16 cellular contexts compared by ENCODE assay signal in the genomic region with DNA sequence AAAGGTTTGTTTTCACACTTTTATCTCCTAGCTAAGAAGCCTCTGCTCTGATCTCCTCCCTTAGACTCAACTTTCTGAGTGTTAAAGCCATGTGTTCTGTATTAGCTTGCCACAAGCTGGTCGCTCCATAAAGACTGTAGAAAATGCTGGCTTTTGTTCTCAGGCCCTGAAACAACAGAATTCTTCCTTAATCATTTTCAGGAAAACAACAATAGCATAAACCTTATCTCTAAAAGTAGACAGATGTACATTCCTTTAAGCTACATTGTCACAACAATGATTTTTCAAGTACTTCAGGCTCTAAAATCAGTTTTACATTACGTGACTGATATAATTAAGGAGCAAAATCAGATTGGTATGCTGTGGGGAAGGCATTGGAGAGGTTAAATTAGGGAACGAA. TPM values are rescaled to one million over a fixed set of nuclear protein-coding genes. Genes with fewer than 3 reads are reported as not detected.
DNase-seq lines count a peak whose midpoint lies in the region; ATAC-seq and TF ChIP-seq lines count a peak whose summit lies in the region.
"Had no signal": no experiment of that assay in that cellular context is flagged by ENCODE, and none has a peak within 500 bp of the region (broad histone marks: within the 10 kb centered on the region; RNA-seq: fewer than 3 reads in every experiment).

No MANE protein-coding gene starts in this region.

- H3K4me2 ChIP-seq in neural cell (ENCODE audit: low read length), result no peak overlapping the region

- peaks cover 98% of the 10 kb centered on the region for H3K79me2 ChIP-seq in neural cell (replicated peaks; ENCODE audit: insufficient read depth, low read length)

- TF ChIP-seq EP300 in neural cell (conservative IDR thresholded peaks at IDR 0.05; ENCODE audit: poor library complexity, severe bottlenecking), result no peak

- H2AFZ ChIP-seq in neural cell (ENCODE audit: low read depth, low read length), result no peak overlapping the region
- H2AFZ ChIP-seq: GM23248 had no signal

- intact Hi-C loops in heart right ventricle (cut with DNase I), result no loop called here

- H3K36me3 ChIP-seq in adipocyte (ENCODE audit: control insufficient read depth, insufficient read depth, low read length, severe bottlenecking) (peaks cover 29% of the 10 kb centered on the region), neural cell (ENCODE audit: insufficient read depth, low read length) (peaks cover 47% of the 10 kb centered on the region), heart right ventricle (peaks cover 0 to 67% (median 0%) of the 10 kb centered on the region in 9 donors), BE2C (no peaks in the 10 kb centered on the region)

- H3K27ac ChIP-seq in neural cell (ENCODE audit: low read length) (no peak overlapping the region), heart right ventricle (no peak overlapping the region)
- H3K27ac ChIP-seq: C4-2B, GM23248 had no signal

- H3K4me3 ChIP-seq in AG10803 (ENCODE audit: low read length) (no peak overlapping the region), adipocyte (ENCODE audit: low read length) (no peak overlapping the region), fibroblast of pulmonary artery (replicated peaks; ENCODE audit: low read depth, low read length) (no peak overlapping the region), neural cell (ENCODE audit: low read length) (peak overlapping the region; percentile 20), heart right ventricle (no peak overlapping the region), BE2C (ENCODE audit: low read depth, low read length) (no peak overlapping the region)
- H3K4me3 ChIP-seq: GM23248 had no signal

- H3K4me1 ChIP-seq in adipocyte (ENCODE audit: control insufficient read depth, insufficient read depth, low read length) (peaks cover 52% of the 10 kb centered on the region), heart right ventricle (peaks cover 0 to 19% (median 10%) of the 10 kb centered on the region in 9 donors), BE2C (peaks cover 4% of the 10 kb centered on the region; the same call in 1 of the 2 replicates)

- peaks cover 87% of the 10 kb centered on the region for H4K20me1 ChIP-seq in neural cell (ENCODE audit: insufficient read depth)

- 68 to 72% methylated on average over 3 of the region's 3 CpGs for WGBS in heart right ventricle, 2 donors

- no peaks in the 10 kb centered on the region for H3K9me2 ChIP-seq in neural cell (ENCODE audit: insufficient read depth, low read length)

- H3K27me3 ChIP-seq in adipocyte (replicated peaks; ENCODE audit: control insufficient read depth, insufficient read depth, low read length), result no peaks in the 10 kb centered on the region
- H3K27me3 ChIP-seq in neural cell (ENCODE audit: insufficient read depth, low read depth, low read length), result no peaks in the 10 kb centered on the region
- no peaks in the 10 kb centered on the region for H3K27me3 ChIP-seq in heart right ventricle
- H3K27me3 ChIP-seq in BE2C, result no peaks in the 10 kb centered on the region

- H3F3A ChIP-seq in neural cell (ENCODE audit: insufficient read depth, low read length, poor library complexity, severe bottlenecking), result peaks cover 7% of the 10 kb centered on the region

- H3K9ac ChIP-seq in adipocyte (ENCODE audit: low read length) (peak overlapping the region; percentile 6), neural cell (ENCODE audit: low read length) (no peak overlapping the region)
- H3K9ac ChIP-seq: GM23248 had no signal

- no peak for TF ChIP-seq CTCF in AG10803 (conservative IDR thresholded peaks at IDR 0.05; ENCODE audit: low read length)
- no peak for TF ChIP-seq CTCF in fibroblast of pulmonary artery (IDR thresholded peaks at IDR 0.05; ENCODE audit: low read length, missing control alignments)
- TF ChIP-seq CTCF in neural cell (IDR thresholded peaks at IDR 0.05; ENCODE audit: poor library complexity, severe bottlenecking), result no peak
- TF ChIP-seq CTCF in heart right ventricle (IDR thresholded peaks at IDR 0.05), result no peak
- TF ChIP-seq CTCF in BE2C (IDR thresholded peaks at IDR 0.05; ENCODE audit: low read depth, low read length), result no peak

- no peak for TF ChIP-seq RAD21 in neural cell (conservative IDR thresholded peaks at IDR 0.05)

- DNase-seq in AG10803 (ENCODE audit: low read depth) (peak; percentile 53), adipocyte (ENCODE audit: low read depth) (peak; percentile 55), fibroblast of pulmonary artery (ENCODE audit: low read depth) (peak; percentile 31), heart right ventricle (no peak), globus pallidus (ENCODE audit: low spot score) (no peak), BE2C (no peak)
- DNase-seq: COR-L47; GM23248; NCI-H1436; NCI-H2081; NCI-H2227 treated with DMSO at 0.1 percent for 48 hours; NCI-H526; NK-92 treated with Interleukin-12 subunit alpha and Interleukin-12 subunit beta, amount 100 ng/mL, for 24 hours had no signal

- ATAC-seq in HG03280 (IDR thresholded peaks at IDR 0.05; ENCODE audit: unreplicated experiment), result no peak
- no peak for ATAC-seq in heart right ventricle

- no peaks in the 10 kb centered on the region for H3K9me3 ChIP-seq in adipocyte (ENCODE audit: control insufficient read depth, low read length)
- H3K9me3 ChIP-seq in neural cell (ENCODE audit: low read length), result no peaks in the 10 kb centered on the region
- H3K9me3 ChIP-seq in heart right ventricle, result no peaks in the 10 kb centered on the region
- no peaks in the 10 kb centered on the region for H3K9me3 ChIP-seq in BE2C

TF ChIP-seq in neural cell, 6 proteins besides CTCF, POLR2A, EP300 and RAD21:
- TF ChIP-seq EZH2 (IDR thresholded peaks at IDR 0.05; ENCODE audit: borderline replicate concordance, insufficient read depth, low read length, poor library complexity, severe bottlenecking) (no peak), POLR2AphosphoS5 (IDR thresholded peaks at IDR 0.05) (no peak)
TF ChIP-seq in neural cell: peak in this region for 0.

RNA-seq across cellular contexts. Expression of a gene that starts 41.9 kb away (rescaled TPM):
- polyA plus RNA-seq in neural cell (1,185 and 1,274 TPM in 2 replicates), heart right ventricle (10 to 100 TPM; 14.9 to 28.3 TPM)
- 3,969 and 5,103 TPM in 2 replicates for polyA minus RNA-seq in neural cell
- total RNA-seq in heart right ventricle, result 10 to 100 TPM; 10.6 to 93.7 (median 26.3) TPM
- polyA plus RNA-seq in BE2C (2012; ENCODE audit: insufficient read depth, insufficient read length, low read depth), result 3.3 TPM

Comparison
In these comparisons a context has a peak if more than half of its experiments do, and no peak if none do; other contexts are left out.
1. DNase-seq: peak in AG10803 (single experiment), adipocyte (single experiment) and fibroblast of pulmonary artery (single experiment); none in heart right ventricle (0 of 2), globus pallidus (single experiment) and BE2C (single experiment).
2. RNA of a gene that starts 41.9 kb away (polyA plus RNA-seq): 1,185 to 1,274 TPM in neural cell; 14.9 to 28.3 TPM in heart right ventricle; every median in the first group is over 10 times any median in the second.